1 cellular context compared by ENCODE assay signal in the genomic region with DNA sequence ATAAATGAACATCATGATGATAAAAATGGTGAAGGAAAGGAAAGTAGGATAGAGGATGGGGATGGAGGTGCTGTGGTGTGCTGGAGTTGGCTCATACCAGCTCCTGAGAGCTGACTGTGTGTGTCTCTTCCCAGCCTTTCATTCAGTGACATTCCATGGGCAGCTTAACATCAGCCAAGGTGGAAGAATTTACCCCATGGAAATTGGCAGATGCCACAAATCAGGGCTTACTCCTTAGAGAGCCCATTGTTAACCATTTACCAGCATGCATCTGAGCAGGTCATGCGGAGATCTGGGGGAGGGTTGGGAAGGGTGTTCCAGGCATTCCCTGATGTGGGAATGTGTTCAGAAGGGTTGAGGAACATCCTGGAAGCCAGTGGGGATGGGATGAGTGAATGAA.
TF ChIP-seq lines count a peak whose summit lies in the region.

No MANE protein-coding gene starts in this region.

TF ChIP-seq in WTC11, 78 proteins besides CTCF, POLR2A, EP300 and RAD21 (continued from another document):
- TF ChIP-seq, protein P1, sequence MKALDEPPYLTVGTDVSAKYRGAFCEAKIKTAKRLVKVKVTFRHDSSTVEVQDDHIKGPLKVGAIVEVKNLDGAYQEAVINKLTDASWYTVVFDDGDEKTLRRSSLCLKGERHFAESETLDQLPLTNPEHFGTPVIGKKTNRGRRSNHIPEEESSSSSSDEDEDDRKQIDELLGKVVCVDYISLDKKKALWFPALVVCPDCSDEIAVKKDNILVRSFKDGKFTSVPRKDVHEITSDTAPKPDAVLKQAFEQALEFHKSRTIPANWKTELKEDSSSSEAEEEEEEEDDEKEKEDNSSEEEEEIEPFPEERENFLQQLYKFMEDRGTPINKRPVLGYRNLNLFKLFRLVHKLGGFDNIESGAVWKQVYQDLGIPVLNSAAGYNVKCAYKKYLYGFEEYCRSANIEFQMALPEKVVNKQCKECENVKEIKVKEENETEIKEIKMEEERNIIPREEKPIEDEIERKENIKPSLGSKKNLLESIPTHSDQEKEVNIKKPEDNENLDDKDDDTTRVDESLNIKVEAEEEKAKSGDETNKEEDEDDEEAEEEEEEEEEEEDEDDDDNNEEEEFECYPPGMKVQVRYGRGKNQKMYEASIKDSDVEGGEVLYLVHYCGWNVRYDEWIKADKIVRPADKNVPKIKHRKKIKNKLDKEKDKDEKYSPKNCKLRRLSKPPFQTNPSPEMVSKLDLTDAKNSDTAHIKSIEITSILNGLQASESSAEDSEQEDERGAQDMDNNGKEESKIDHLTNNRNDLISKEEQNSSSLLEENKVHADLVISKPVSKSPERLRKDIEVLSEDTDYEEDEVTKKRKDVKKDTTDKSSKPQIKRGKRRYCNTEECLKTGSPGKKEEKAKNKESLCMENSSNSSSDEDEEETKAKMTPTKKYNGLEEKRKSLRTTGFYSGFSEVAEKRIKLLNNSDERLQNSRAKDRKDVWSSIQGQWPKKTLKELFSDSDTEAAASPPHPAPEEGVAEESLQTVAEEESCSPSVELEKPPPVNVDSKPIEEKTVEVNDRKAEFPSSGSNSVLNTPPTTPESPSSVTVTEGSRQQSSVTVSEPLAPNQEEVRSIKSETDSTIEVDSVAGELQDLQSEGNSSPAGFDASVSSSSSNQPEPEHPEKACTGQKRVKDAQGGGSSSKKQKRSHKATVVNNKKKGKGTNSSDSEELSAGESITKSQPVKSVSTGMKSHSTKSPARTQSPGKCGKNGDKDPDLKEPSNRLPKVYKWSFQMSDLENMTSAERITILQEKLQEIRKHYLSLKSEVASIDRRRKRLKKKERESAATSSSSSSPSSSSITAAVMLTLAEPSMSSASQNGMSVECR (CRISPR knock-in tag; IDR thresholded peaks at IDR 0.05; ENCODE audit: borderline replicate concordance), result no peak
- TF ChIP-seq, protein P2, sequence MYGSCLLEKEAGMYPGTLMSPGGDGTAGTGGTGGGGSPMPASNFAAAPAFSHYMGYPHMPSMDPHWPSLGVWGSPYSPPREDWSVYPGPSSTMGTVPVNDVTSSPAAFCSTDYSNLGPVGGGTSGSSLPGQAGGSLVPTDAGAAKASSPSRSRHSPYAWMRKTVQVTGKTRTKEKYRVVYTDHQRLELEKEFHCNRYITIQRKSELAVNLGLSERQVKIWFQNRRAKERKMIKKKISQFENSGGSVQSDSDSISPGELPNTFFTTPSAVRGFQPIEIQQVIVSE (CRISPR knock-in tag; IDR thresholded peaks at IDR 0.05; ENCODE audit: borderline replicate concordance), result no peak
- TF ChIP-seq SMAD4 (CRISPR knock-in tag; IDR thresholded peaks at IDR 0.05), result no peak
- TF ChIP-seq, protein P3, sequence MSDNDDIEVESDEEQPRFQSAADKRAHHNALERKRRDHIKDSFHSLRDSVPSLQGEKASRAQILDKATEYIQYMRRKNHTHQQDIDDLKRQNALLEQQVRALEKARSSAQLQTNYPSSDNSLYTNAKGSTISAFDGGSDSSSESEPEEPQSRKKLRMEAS (CRISPR knock-in tag; IDR thresholded peaks at IDR 0.05), result no peak
- no peak for TF ChIP-seq ZNF138 (CRISPR knock-in tag; conservative IDR thresholded peaks at IDR 0.05)
- TF ChIP-seq CREB1 (CRISPR knock-in tag; IDR thresholded peaks at IDR 0.05), result no peak
- no peak for TF ChIP-seq ZNF219 (CRISPR knock-in tag; IDR thresholded peaks at IDR 0.05; ENCODE audit: borderline replicate concordance)
- TF ChIP-seq NR2C2 (CRISPR knock-in tag; IDR thresholded peaks at IDR 0.05), result no peak
- no peak for TF ChIP-seq ZNF423 (CRISPR knock-in tag; IDR thresholded peaks at IDR 0.05)
- no peak for TF ChIP-seq SOX15 (CRISPR knock-in tag; IDR thresholded peaks at IDR 0.05)
- TF ChIP-seq, protein P4, sequence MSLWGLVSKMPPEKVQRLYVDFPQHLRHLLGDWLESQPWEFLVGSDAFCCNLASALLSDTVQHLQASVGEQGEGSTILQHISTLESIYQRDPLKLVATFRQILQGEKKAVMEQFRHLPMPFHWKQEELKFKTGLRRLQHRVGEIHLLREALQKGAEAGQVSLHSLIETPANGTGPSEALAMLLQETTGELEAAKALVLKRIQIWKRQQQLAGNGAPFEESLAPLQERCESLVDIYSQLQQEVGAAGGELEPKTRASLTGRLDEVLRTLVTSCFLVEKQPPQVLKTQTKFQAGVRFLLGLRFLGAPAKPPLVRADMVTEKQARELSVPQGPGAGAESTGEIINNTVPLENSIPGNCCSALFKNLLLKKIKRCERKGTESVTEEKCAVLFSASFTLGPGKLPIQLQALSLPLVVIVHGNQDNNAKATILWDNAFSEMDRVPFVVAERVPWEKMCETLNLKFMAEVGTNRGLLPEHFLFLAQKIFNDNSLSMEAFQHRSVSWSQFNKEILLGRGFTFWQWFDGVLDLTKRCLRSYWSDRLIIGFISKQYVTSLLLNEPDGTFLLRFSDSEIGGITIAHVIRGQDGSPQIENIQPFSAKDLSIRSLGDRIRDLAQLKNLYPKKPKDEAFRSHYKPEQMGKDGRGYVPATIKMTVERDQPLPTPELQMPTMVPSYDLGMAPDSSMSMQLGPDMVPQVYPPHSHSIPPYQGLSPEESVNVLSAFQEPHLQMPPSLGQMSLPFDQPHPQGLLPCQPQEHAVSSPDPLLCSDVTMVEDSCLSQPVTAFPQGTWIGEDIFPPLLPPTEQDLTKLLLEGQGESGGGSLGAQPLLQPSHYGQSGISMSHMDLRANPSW (CRISPR knock-in tag; conservative IDR thresholded peaks at IDR 0.05; ENCODE audit: low read depth), result no peak
- no peak for TF ChIP-seq MXD4 (CRISPR knock-in tag; IDR thresholded peaks at IDR 0.05; ENCODE audit: borderline replicate concordance)
- TF ChIP-seq ESRRA (CRISPR knock-in tag; IDR thresholded peaks at IDR 0.05; ENCODE audit: borderline replicate concordance), result no peak
- TF ChIP-seq, protein P5, sequence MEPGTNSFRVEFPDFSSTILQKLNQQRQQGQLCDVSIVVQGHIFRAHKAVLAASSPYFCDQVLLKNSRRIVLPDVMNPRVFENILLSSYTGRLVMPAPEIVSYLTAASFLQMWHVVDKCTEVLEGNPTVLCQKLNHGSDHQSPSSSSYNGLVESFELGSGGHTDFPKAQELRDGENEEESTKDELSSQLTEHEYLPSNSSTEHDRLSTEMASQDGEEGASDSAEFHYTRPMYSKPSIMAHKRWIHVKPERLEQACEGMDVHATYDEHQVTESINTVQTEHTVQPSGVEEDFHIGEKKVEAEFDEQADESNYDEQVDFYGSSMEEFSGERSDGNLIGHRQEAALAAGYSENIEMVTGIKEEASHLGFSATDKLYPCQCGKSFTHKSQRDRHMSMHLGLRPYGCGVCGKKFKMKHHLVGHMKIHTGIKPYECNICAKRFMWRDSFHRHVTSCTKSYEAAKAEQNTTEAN (CRISPR knock-in tag; IDR thresholded peaks at IDR 0.05), result no peak
